ENCODE assay signal across 38 cellular contexts in the genomic region with DNA sequence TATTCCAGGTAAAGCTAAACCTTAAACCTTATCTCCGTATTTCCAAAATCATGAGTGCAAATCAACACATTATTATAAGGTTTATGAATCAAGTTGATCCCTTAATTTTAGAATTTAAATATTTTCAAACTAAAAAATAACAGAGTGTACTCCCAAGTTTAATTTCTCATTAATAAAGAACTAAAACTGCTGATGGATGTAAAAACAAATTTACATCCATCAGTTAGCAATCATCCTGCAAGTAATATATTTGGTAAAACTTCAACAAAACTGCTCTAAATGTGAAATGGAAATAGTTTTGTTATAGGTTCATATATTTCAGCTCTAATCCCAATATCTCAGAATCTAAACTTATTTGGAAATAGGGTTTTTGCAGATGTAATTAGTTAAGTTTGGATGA.
"Had no signal": no experiment of that assay in that cellular context is flagged by ENCODE, and none has a peak within 500 bp of the region (broad histone marks: within the 10 kb centered on the region; RNA-seq: fewer than 3 reads in every experiment).

No MANE protein-coding gene starts in this region.

- H3K36me3 ChIP-seq: ascending aorta, cardiac muscle cell had no signal

- H3K27ac ChIP-seq: ascending aorta, cardiac muscle cell, VCaP had no signal

- H3K4me1 Mint-ChIP-seq: activated B cell treated with CpG ODN at 0.5 μM for 24 hours; activated CD4-positive, alpha-beta T cell treated with anti-CD3 and anti-CD28 coated beads, Interleukin-2, amount 10 ng/mL, durations not matched to agents 24 days and 14 days; activated CD8-positive, alpha-beta memory T cell treated with anti-CD3 and anti-CD28 coated beads, Interleukin-2, amount 10 ng/mL, durations not matched to agents 7 days and 5 days; activated naive CD4-positive, alpha-beta T cell treated with anti-CD3 and anti-CD28 coated beads, Interleukin-2, amount 10 ng/mL, durations not matched to agents 7 days and 5 days; activated naive CD4-positive, alpha-beta T cell treated with anti-CD3 and anti-CD28 coated beads, Interleukin-2, amount 50 U/mL, for 24 hours; activated naive CD8-positive, alpha-beta T cell treated with anti-CD3 and anti-CD28 coated beads, Interleukin-2, amount 10 ng/mL, durations not matched to agents 7 days and 5 days; activated naive CD8-positive, alpha-beta T cell treated with anti-CD3 and anti-CD28 coated beads, Interleukin-2, amount 50 U/mL, for 24 hours; brain; central memory CD8-positive, alpha-beta T cell had no signal

- ATAC-seq: activated CD8-positive, alpha-beta memory T cell treated with anti-CD3 and anti-CD28 coated beads, Interleukin-2, amount 10 ng/mL, durations not matched to agents 7 days and 5 days; activated CD8-positive, alpha-beta T cell treated with anti-CD3 and anti-CD28 coated beads, Interleukin-2, amount 10 ng/mL, durations not matched to agents 7 days and 5 days; activated naive CD8-positive, alpha-beta T cell treated with anti-CD3 and anti-CD28 coated beads, Interleukin-2, amount 50 U/mL, for 24 hours had no signal

- H3K27me3 ChIP-seq: ascending aorta, cardiac muscle cell had no signal

- H3K27me3 Mint-ChIP-seq: activated B cell treated with CpG ODN at 0.5 μM for 24 hours; activated CD4-positive, alpha-beta memory T cell treated with anti-CD3 and anti-CD28 coated beads for 36 hours; activated CD4-positive, alpha-beta T cell treated with anti-CD3 and anti-CD28 coated beads, Interleukin-2, amount 10 ng/mL, durations not matched to agents 24 days and 14 days; activated CD8-positive, alpha-beta memory T cell treated with anti-CD3 and anti-CD28 coated beads, Interleukin-2, amount 10 ng/mL, durations not matched to agents 7 days and 5 days; activated naive CD4-positive, alpha-beta T cell treated with anti-CD3 and anti-CD28 coated beads, Interleukin-2, amount 10 ng/mL, durations not matched to agents 7 days and 5 days; activated naive CD4-positive, alpha-beta T cell treated with anti-CD3 and anti-CD28 coated beads, Interleukin-2, amount 50 U/mL, for 24 hours; activated naive CD8-positive, alpha-beta T cell treated with anti-CD3 and anti-CD28 coated beads, Interleukin-2, amount 50 U/mL, for 24 hours; activated T-cell treated with anti-CD3 and anti-CD28 coated beads, Interleukin-2, amount 50 U/mL, for 24 hours; central memory CD8-positive, alpha-beta T cell had no signal

- H3K9me3 Mint-ChIP-seq: activated B cell treated with CpG ODN at 0.5 μM for 24 hours; activated CD4-positive, alpha-beta memory T cell treated with anti-CD3 and anti-CD28 coated beads for 36 hours; activated CD4-positive, alpha-beta T cell treated with anti-CD3 and anti-CD28 coated beads, Interleukin-2, amount 10 ng/mL, durations not matched to agents 24 days and 14 days; activated naive CD4-positive, alpha-beta T cell treated with anti-CD3 and anti-CD28 coated beads, Interleukin-2, amount 10 ng/mL, durations not matched to agents 7 days and 5 days; activated naive CD4-positive, alpha-beta T cell treated with anti-CD3 and anti-CD28 coated beads, Interleukin-2, amount 50 U/mL, for 24 hours; activated naive CD8-positive, alpha-beta T cell treated with anti-CD3 and anti-CD28 coated beads, Interleukin-2, amount 10 ng/mL, durations not matched to agents 7 days and 5 days; activated naive CD8-positive, alpha-beta T cell treated with anti-CD3 and anti-CD28 coated beads, Interleukin-2, amount 50 U/mL, for 24 hours; activated T-cell treated with anti-CD3 and anti-CD28 coated beads, Interleukin-2, amount 50 U/mL, for 24 hours; activated T-helper 2 cell treated with anti-CD3 and anti-CD28 coated beads, Interferon-gamma antibody, Interleukin-2, Interleukin-4, amounts not matched to agents 10 μg/mL and 5 μg/mL and 100 μg/mL, durations not matched to agents 14 hours and 24 hours and 36 hours; brain; T-helper 1 cell treated with Interleukin-12 subunit alpha and Interleukin-12 subunit beta and Interleukin-4 antibody, amounts not matched to agents 30 μg/mL and 1 μg/mL, for 36 hours; T-helper 2 cell treated with Interferon-gamma antibody and Interleukin-4, amounts not matched to agents 5 μg/mL and 100 μg/mL, for 36 hours had no signal

- H3K36me3 Mint-ChIP-seq: activated CD4-positive, alpha-beta memory T cell treated with anti-CD3 and anti-CD28 coated beads for 36 hours; activated CD8-positive, alpha-beta memory T cell treated with anti-CD3 and anti-CD28 coated beads, Interleukin-2, amount 10 ng/mL, durations not matched to agents 7 days and 5 days; activated naive CD4-positive, alpha-beta T cell treated with anti-CD3 and anti-CD28 coated beads, Interleukin-2, amount 10 ng/mL, durations not matched to agents 7 days and 5 days; activated naive CD4-positive, alpha-beta T cell treated with anti-CD3 and anti-CD28 coated beads, Interleukin-2, amount 50 U/mL, for 24 hours; activated naive CD8-positive, alpha-beta T cell; activated naive CD8-positive, alpha-beta T cell treated with anti-CD3 and anti-CD28 coated beads, Interleukin-2, amount 10 ng/mL, durations not matched to agents 7 days and 5 days; brain had no signal

- H3K4me3 Mint-ChIP-seq: activated B cell treated with CpG ODN at 0.5 μM for 24 hours; activated CD4-positive, alpha-beta memory T cell treated with anti-CD3 and anti-CD28 coated beads for 36 hours; activated CD4-positive, alpha-beta T cell treated with anti-CD3 and anti-CD28 coated beads, Interleukin-2, amount 10 ng/mL, durations not matched to agents 24 days and 14 days; activated CD8-positive, alpha-beta memory T cell treated with anti-CD3 and anti-CD28 coated beads, Interleukin-2, amount 10 ng/mL, durations not matched to agents 7 days and 5 days; activated CD8-positive, alpha-beta T cell treated with anti-CD3 and anti-CD28 coated beads, Interleukin-2, amount 10 ng/mL, durations not matched to agents 7 days and 5 days; activated naive CD4-positive, alpha-beta T cell treated with anti-CD3 and anti-CD28 coated beads, Interleukin-2, amount 10 ng/mL, durations not matched to agents 7 days and 5 days; activated naive CD4-positive, alpha-beta T cell treated with anti-CD3 and anti-CD28 coated beads, Interleukin-2, amount 50 U/mL, for 24 hours; activated naive CD8-positive, alpha-beta T cell; activated naive CD8-positive, alpha-beta T cell treated with anti-CD3 and anti-CD28 coated beads, Interleukin-2, amount 10 ng/mL, durations not matched to agents 7 days and 5 days; activated naive CD8-positive, alpha-beta T cell treated with anti-CD3 and anti-CD28 coated beads, Interleukin-2, amount 50 U/mL, for 24 hours; activated T-cell treated with anti-CD3 and anti-CD28 coated beads, Interleukin-2, amount 50 U/mL, for 24 hours; brain; central memory CD8-positive, alpha-beta T cell; T-helper 1 cell treated with Interleukin-12 subunit alpha and Interleukin-12 subunit beta and Interleukin-4 antibody, amounts not matched to agents 30 μg/mL and 1 μg/mL, for 36 hours; T-helper 2 cell treated with Interferon-gamma antibody and Interleukin-4, amounts not matched to agents 5 μg/mL and 100 μg/mL, for 36 hours had no signal

- DNase-seq: activated B cell treated with CpG ODN at 0.5 μM for 24 hours; activated CD4-positive, alpha-beta memory T cell treated with anti-CD3 and anti-CD28 coated beads for 36 hours; activated CD4-positive, alpha-beta T cell treated with anti-CD3 and anti-CD28 coated beads for 4 hours; activated CD4-positive, alpha-beta T cell treated with anti-CD3 and anti-CD28 coated beads, Interleukin-2, amount 10 ng/mL, durations not matched to agents 24 days and 14 days; activated CD4-positive, alpha-beta T cell treated with anti-CD3 and anti-CD28 coated beads, Interleukin-2, amount 50 U/mL, for 1 hour; activated CD4-positive, alpha-beta T cell treated with anti-CD3 and anti-CD28 coated beads, Interleukin-2, amount 50 U/mL, for 4 hours; activated CD4-positive, CD25-positive, alpha-beta regulatory T cell treated with anti-CD3 and anti-CD28 coated beads, Interleukin-2, amount 50 U/mL, for 72 hours; activated CD8-positive, alpha-beta memory T cell treated with anti-CD3 and anti-CD28 coated beads for 24 hours; activated CD8-positive, alpha-beta memory T cell treated with anti-CD3 and anti-CD28 coated beads, Interleukin-2, amount 10 ng/mL, durations not matched to agents 7 days and 5 days; activated CD8-positive, alpha-beta memory T cell treated with anti-CD3 and anti-CD28 coated beads, Interleukin-2, amount 50 U/mL, for 48 hours; activated CD8-positive, alpha-beta T cell treated with anti-CD3 and anti-CD28 coated beads, Interleukin-2, amount 10 ng/mL, durations not matched to agents 7 days and 5 days; activated effector memory CD4-positive, alpha-beta T cell treated with Interleukin-2 at 50 U/mL for 16 hours; activated gamma-delta T cell; activated naive CD4-positive, alpha-beta T cell treated with anti-CD3 and anti-CD28 coated beads, Interleukin-2, amount 10 ng/mL, durations not matched to agents 7 days and 5 days; activated naive CD4-positive, alpha-beta T cell treated with Interleukin-2 at 50 U/mL for 16 hours; activated naive CD8-positive, alpha-beta T cell treated with anti-CD3 and anti-CD28 coated beads, Interleukin-2, amount 10 ng/mL, durations not matched to agents 7 days and 5 days; activated naive CD8-positive, alpha-beta T cell treated with anti-CD3 and anti-CD28 coated beads, Interleukin-2, amount 50 U/mL, for 24 hours; activated T-cell treated with anti-CD3 and anti-CD28 coated beads, Interleukin-2, amount 50 U/mL, for 24 hours; activated T-cell treated with anti-CD3 and anti-CD28 coated beads, Interleukin-2, amount 50 U/mL, for 48 hours; amygdala; anterior cingulate cortex; caudate nucleus; cerebellar nuclear complex; T-helper 1 cell; T-helper 2 cell; T-helper 9 cell had no signal

- H3K9me3 ChIP-seq: ascending aorta had no signal

- FAIRE-seq: bronchial epithelial cell, TTC549 had no signal

- H3K4me1 ChIP-seq: ascending aorta had no signal

- H3K27ac Mint-ChIP-seq: activated B cell treated with CpG ODN at 0.5 μM for 24 hours; activated CD4-positive, alpha-beta memory T cell treated with anti-CD3 and anti-CD28 coated beads for 36 hours; activated CD4-positive, alpha-beta T cell treated with anti-CD3 and anti-CD28 coated beads, Interleukin-2, amount 10 ng/mL, durations not matched to agents 24 days and 14 days; activated CD8-positive, alpha-beta memory T cell treated with anti-CD3 and anti-CD28 coated beads, Interleukin-2, amount 10 ng/mL, durations not matched to agents 7 days and 5 days; activated CD8-positive, alpha-beta T cell treated with anti-CD3 and anti-CD28 coated beads, Interleukin-2, amount 10 ng/mL, durations not matched to agents 7 days and 5 days; activated naive CD4-positive, alpha-beta T cell treated with anti-CD3 and anti-CD28 coated beads, Interleukin-2, amount 10 ng/mL, durations not matched to agents 7 days and 5 days; activated naive CD4-positive, alpha-beta T cell treated with anti-CD3 and anti-CD28 coated beads, Interleukin-2, amount 50 U/mL, for 24 hours; activated naive CD8-positive, alpha-beta T cell; activated naive CD8-positive, alpha-beta T cell treated with anti-CD3 and anti-CD28 coated beads, Interleukin-2, amount 10 ng/mL, durations not matched to agents 7 days and 5 days; activated naive CD8-positive, alpha-beta T cell treated with anti-CD3 and anti-CD28 coated beads, Interleukin-2, amount 50 U/mL, for 24 hours; activated T-cell treated with anti-CD3 and anti-CD28 coated beads, Interleukin-2, amount 50 U/mL, for 24 hours; activated T-helper 2 cell treated with anti-CD3 and anti-CD28 coated beads, Interferon-gamma antibody, Interleukin-2, Interleukin-4, amounts not matched to agents 10 μg/mL and 5 μg/mL and 100 μg/mL, durations not matched to agents 14 hours and 24 hours and 36 hours; brain; T-helper 1 cell treated with Interleukin-12 subunit alpha and Interleukin-12 subunit beta and Interleukin-4 antibody, amounts not matched to agents 30 μg/mL and 1 μg/mL, for 36 hours; T-helper 2 cell treated with Interferon-gamma antibody and Interleukin-4, amounts not matched to agents 5 μg/mL and 100 μg/mL, for 36 hours had no signal

- H3K4me3 ChIP-seq: ascending aorta, cardiac muscle cell had no signal
